9 cellular contexts compared by ENCODE assay signal in genomic region chr3:197305854-197306253, GRCh38. TPM values are rescaled to one million over a fixed set of nuclear protein-coding genes. Genes with fewer than 3 reads are reported as not detected.
DNase-seq lines count a peak whose midpoint lies in the region; ATAC-seq and TF ChIP-seq lines count a peak whose summit lies in the region.
"Had no signal": no experiment of that assay in that cellular context is flagged by ENCODE, and none has a peak within 500 bp of the region (broad histone marks: within the 10 kb centered on the region; RNA-seq: fewer than 3 reads in every experiment).

No MANE protein-coding gene starts in this region.

- no peaks in the 10 kb centered on the region for H3K27me3 ChIP-seq in CD8-positive, alpha-beta T cell (ENCODE audit: insufficient read depth, low read length)

- CTCF ChIA-PET in CD8-positive, alpha-beta T cell (lab: Charles Lee): interaction anchor here (1.4 kb wide), 1 partner anchor 8 kb away, joined by 4 read pairs; no protein-coding TSS in a partner anchor

- no peaks in the 10 kb centered on the region for H3K36me3 Mint-ChIP-seq in CD8-positive, alpha-beta T cell
- H3K36me3 Mint-ChIP-seq in chondrocyte (ENCODE audit: low read depth): no peaks in the 10 kb centered on the region

- peaks cover 9% of the 10 kb centered on the region for H3K4me1 ChIP-seq in CD8-positive, alpha-beta T cell (ENCODE audit: insufficient read depth, low read length)

- no peak for TF ChIP-seq CTCF in CD8-positive, alpha-beta T cell (IDR thresholded peaks at IDR 0.05)
- no peak for TF ChIP-seq CTCF in chondrocyte (IDR thresholded peaks at IDR 0.05)

- peaks cover 11% of the 10 kb centered on the region for H3K4me1 Mint-ChIP-seq in CD8-positive, alpha-beta T cell (ENCODE audit: low read depth)
- H3K4me1 Mint-ChIP-seq in chondrocyte (ENCODE audit: low read depth): peaks cover 60% of the 10 kb centered on the region

- H3K4me3 ChIP-seq in CD8-positive, alpha-beta T cell (ENCODE audit: low read depth, low read length): no peak overlapping the region

- H3K9me3 ChIP-seq in CD8-positive, alpha-beta T cell (ENCODE audit: low read length): no peaks in the 10 kb centered on the region

- POLR2A ChIA-PET in CD8-positive, alpha-beta T cell (lab: Charles Lee): no interaction called here

- no peak overlapping the region for H3K4me3 Mint-ChIP-seq in CD8-positive, alpha-beta T cell
- H3K4me3 Mint-ChIP-seq in chondrocyte (ENCODE audit: unreplicated experiment): no peak overlapping the region

- peaks cover 11% of the 10 kb centered on the region for H3K27me3 Mint-ChIP-seq in CD8-positive, alpha-beta T cell (ENCODE audit: low read depth)
- H3K27me3 Mint-ChIP-seq in chondrocyte (ENCODE audit: low read depth): no peaks in the 10 kb centered on the region

- no peaks in the 10 kb centered on the region for H3K36me3 ChIP-seq in CD8-positive, alpha-beta T cell (ENCODE audit: insufficient read depth, low read length)

- no peak overlapping the region for H3K27ac Mint-ChIP-seq in CD8-positive, alpha-beta T cell
- H3K27ac Mint-ChIP-seq in chondrocyte (ENCODE audit: unreplicated experiment): peak overlapping the region; percentile 98

- intact Hi-C loops in CD8-positive, alpha-beta T cell (cut with DNase I, micrococcal nuclease): no loop called here

- no peak overlapping the region for H3K27ac ChIP-seq in CD8-positive, alpha-beta T cell (ENCODE audit: low read depth, low read length)
- H3K27ac ChIP-seq: VCaP had no signal

- peak; percentile 90 for ATAC-seq in CD8-positive, alpha-beta T cell
- peak; percentile 92 for ATAC-seq in GM19372 (IDR thresholded peaks at IDR 0.05; ENCODE audit: low read depth, unreplicated experiment)
- ATAC-seq in HG03196 (IDR thresholded peaks at IDR 0.05; ENCODE audit: unreplicated experiment): peak; percentile 82

- no peak for DNase-seq in CD8-positive, alpha-beta T cell
- DNase-seq in chondrocyte (ENCODE audit: low spot score) (no peak), NCI-H524 (lab: John Stamatoyannopoulos, UW) (no peak), cerebellar cortex (ENCODE audit: low spot score) (no peak), NCI-H2107 (lab: John Stamatoyannopoulos, UW) (no peak), globus pallidus (ENCODE audit: low spot score) (no peak)

- no peaks in the 10 kb centered on the region for H3K9me3 Mint-ChIP-seq in CD8-positive, alpha-beta T cell
- H3K9me3 Mint-ChIP-seq in chondrocyte (ENCODE audit: low read depth): no peaks in the 10 kb centered on the region

RNA-seq across cellular contexts. Expression of gene DLG1, which starts 7.4 kb away (rescaled TPM):
- 10 to 100 TPM; 70.9 to 72.9 TPM for total RNA-seq in CD8-positive, alpha-beta T cell
- 117 to 166 TPM (median 157 TPM) in 3 replicates for total RNA-seq in chondrocyte
